8 cellular contexts compared by ENCODE assay signal in the genomic region with DNA sequence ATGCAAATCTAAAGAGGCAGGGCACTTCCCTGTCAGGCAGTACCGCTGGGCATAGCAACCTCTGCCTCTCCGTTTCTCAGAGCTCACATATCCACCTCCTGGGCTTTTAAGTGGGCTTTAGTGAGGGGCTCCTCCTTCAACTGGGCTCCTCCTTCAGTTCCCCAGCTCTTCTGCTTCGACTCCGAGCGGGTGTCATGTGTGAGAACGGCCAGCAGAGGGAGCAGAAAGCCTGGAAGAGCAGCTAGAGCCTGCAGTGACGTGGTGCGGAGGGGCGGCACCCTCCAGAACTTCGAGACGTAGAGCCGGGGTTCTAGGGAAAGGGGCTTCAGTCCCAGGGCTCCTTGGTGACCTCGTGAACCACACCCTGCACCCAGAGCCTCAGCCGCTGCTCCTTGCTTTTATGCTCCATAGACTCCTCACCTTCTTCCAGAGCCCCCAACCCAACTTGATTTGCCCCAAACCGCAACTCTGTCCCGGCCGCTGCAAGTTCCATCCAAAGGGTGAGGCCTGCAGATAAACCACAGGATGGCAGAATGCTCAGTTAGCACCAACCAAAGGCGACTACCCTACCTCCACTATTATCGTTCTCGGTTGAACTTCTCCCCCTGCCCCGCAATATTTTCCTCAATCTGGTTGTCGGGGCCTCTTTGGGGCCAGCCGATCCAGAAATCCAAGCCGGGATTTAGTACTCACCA. TPM values are rescaled to one million over a fixed set of nuclear protein-coding genes. Genes with fewer than 3 reads are reported as not detected.
DNase-seq lines count a peak whose midpoint lies in the region; TF ChIP-seq lines count a peak whose summit lies in the region.

No MANE protein-coding gene starts in this region.

- no peaks in the 10 kb centered on the region for H3K36me3 Mint-ChIP-seq in nephron progenitor cell (ENCODE audit: low read depth)
- no peaks in the 10 kb centered on the region for H3K36me3 Mint-ChIP-seq in stimulated activated naive CD8-positive, alpha-beta T cell treated with anti-CD3 and anti-CD28 coated beads, Interleukin-15, Interleukin-2, amounts not matched to agents 100 ng/mL and 50 ng/mL, for 24 hours (ENCODE audit: low read depth)

- H3K9me3 Mint-ChIP-seq in nephron progenitor cell = no peaks in the 10 kb centered on the region
- no peaks in the 10 kb centered on the region for H3K9me3 Mint-ChIP-seq in stimulated activated naive CD8-positive, alpha-beta T cell treated with anti-CD3 and anti-CD28 coated beads, Interleukin-15, Interleukin-2, amounts not matched to agents 100 ng/mL and 50 ng/mL, for 24 hours

- H3K4me3 ChIP-seq in LNCaP clone FGC (ENCODE audit: low read depth, low read length) (peak overlapping the region; percentile 78), fibroblast of villous mesenchyme (ENCODE audit: low read depth, low read length) (peak overlapping the region; percentile 78)

- H3K27ac Mint-ChIP-seq in nephron progenitor cell = peak overlapping the region; percentile 80
- H3K27ac Mint-ChIP-seq in stimulated activated naive CD8-positive, alpha-beta T cell treated with anti-CD3 and anti-CD28 coated beads, Interleukin-15, Interleukin-2, amounts not matched to agents 100 ng/mL and 50 ng/mL, for 24 hours = peak overlapping the region; percentile 91

- peak overlapping the region; percentile 88 for H3K4me3 Mint-ChIP-seq in nephron progenitor cell
- H3K4me3 Mint-ChIP-seq in stimulated activated naive CD8-positive, alpha-beta T cell treated with anti-CD3 and anti-CD28 coated beads, Interleukin-15, Interleukin-2, amounts not matched to agents 100 ng/mL and 50 ng/mL, for 24 hours = peak overlapping the region; percentile 92

- peaks cover 75% of the 10 kb centered on the region for H3K4me1 Mint-ChIP-seq in nephron progenitor cell
- peaks cover 76% of the 10 kb centered on the region for H3K4me1 Mint-ChIP-seq in stimulated activated naive CD8-positive, alpha-beta T cell treated with anti-CD3 and anti-CD28 coated beads, Interleukin-15, Interleukin-2, amounts not matched to agents 100 ng/mL and 50 ng/mL, for 24 hours (ENCODE audit: low read depth)

- DNase-seq in EL (peak; percentile 95), GOT3 (lab: John Stamatoyannopoulos, UW) (peak; percentile 100), LNCaP clone FGC (ENCODE audit: low read depth) (peak; percentile 74), RPMI8226 (peak; percentile 93), fibroblast of villous mesenchyme (ENCODE audit: low read depth) (peak; percentile 96), nephron progenitor cell (peak; percentile 97)
- DNase-seq in activated T-helper 9 cell treated with anti-CD3 and anti-CD28 coated beads, Interleukin-2, amount 50 U/mL, for 16 hours (ENCODE audit: low read depth) = peak; percentile 85

- peaks cover 43% of the 10 kb centered on the region for H3K27me3 Mint-ChIP-seq in nephron progenitor cell (ENCODE audit: low read depth, poor library complexity)
- H3K27me3 Mint-ChIP-seq in stimulated activated naive CD8-positive, alpha-beta T cell treated with anti-CD3 and anti-CD28 coated beads, Interleukin-15, Interleukin-2, amounts not matched to agents 100 ng/mL and 50 ng/mL, for 24 hours = no peaks in the 10 kb centered on the region

- TF ChIP-seq CTCF in LNCaP clone FGC (IDR thresholded peaks at IDR 0.05; ENCODE audit: control insufficient read depth, extremely low read depth, insufficient read depth) = peak; percentile 95
- peak; percentile 83 for TF ChIP-seq CTCF in fibroblast of villous mesenchyme (IDR thresholded peaks at IDR 0.05; ENCODE audit: insufficient read depth, low read depth, low read length)
- peak; percentile 83 for TF ChIP-seq CTCF in nephron progenitor cell (IDR thresholded peaks at IDR 0.05)

RNA-seq across cellular contexts. Expression of a gene that starts 0.4 kb away (rescaled TPM):
- 0.86 and 1.9 TPM in 2 replicates for total RNA-seq in fibroblast of villous mesenchyme

RNA-seq across cellular contexts. Expression of a gene that starts 4.1 kb away (rescaled TPM):
- total RNA-seq in fibroblast of villous mesenchyme = 1.7 and 4.5 TPM in 2 replicates

RNA-seq across cellular contexts. Expression of a gene that starts 20.5 kb away (rescaled TPM):
- under 0.01 TPM in 2 replicates for total RNA-seq in fibroblast of villous mesenchyme

RNA-seq across cellular contexts. Expression of a gene that starts 24.6 kb away (rescaled TPM):
- total RNA-seq in fibroblast of villous mesenchyme = under 0.01 TPM in 1 of 2 replicates, not detected in the other

RNA-seq across cellular contexts. Expression of a gene that starts 28.4 kb away (rescaled TPM):
- 16.8 and 19.0 TPM in 2 replicates for total RNA-seq in fibroblast of villous mesenchyme

Comparison
In these comparisons a context has a peak if more than half of its experiments do, and no peak if none do; other contexts are left out.
1. Peak in every context shown above with its lines: DNase-seq and H3K4me3 ChIP-seq.